9 cellular contexts compared by ENCODE assay signal in genomic region chr14:92121670-92122350, GRCh38. TPM values are rescaled to one million over a fixed set of nuclear protein-coding genes. Genes with fewer than 3 reads are reported as not detected.
DNase-seq lines count a peak whose midpoint lies in the region; ATAC-seq, FAIRE-seq and TF ChIP-seq lines count a peak whose summit lies in the region.
"Had no signal": no experiment of that assay in that cellular context is flagged by ENCODE, and none has a peak within 500 bp of the region (broad histone marks: within the 10 kb centered on the region; RNA-seq: fewer than 3 reads in every experiment).

Gene CPSF2 (plus strand): TSS chr14:92121969. CDS start chr14:92130985, 9,016 bp downstream.
Gene NDUFB1 (minus strand): TSS chr14:92121706. CDS start chr14:92117637, 4,069 bp downstream.

- H3K9me3 ChIP-seq in kidney (ENCODE audit: control insufficient read depth in 1 of 2, low read length in 2 of 2) = no peaks in the 10 kb centered on the region

- no peak for FAIRE-seq in kidney (lab: Jason Lieb, UNC)
- FAIRE-seq: TTC549 had no signal

- H3K27ac ChIP-seq in kidney (ENCODE audit: low read depth in 2 of 2, low read length in 2 of 2) = peak within 1 kb of the TSS; percentile 96

- ATAC-seq in GM18873 (IDR thresholded peaks at IDR 0.05; ENCODE audit: low FRiP score, unreplicated experiment) (peak; percentile 82), HG03135 (IDR thresholded peaks at IDR 0.05; ENCODE audit: unreplicated experiment) (peak; percentile 88)

- peaks cover 0 to 2% of the 10 kb centered on the region in 2 donors for H3K4me1 ChIP-seq in kidney (ENCODE audit: control insufficient read depth in 1 of 2, insufficient read depth in 1 of 2, low read depth in 1 of 2, low read length in 2 of 2)

- peaks cover 4 to 9% of the 10 kb centered on the region in 2 donors for H3K36me3 ChIP-seq in kidney (ENCODE audit: control insufficient read depth in 1 of 2, insufficient read depth in 2 of 2, low read length in 2 of 2)

- DNase-seq in AG08396 (ENCODE audit: low spot score) = peak; percentile 92
- peak; percentile 87 for DNase-seq in NCI-H345 (lab: John Stamatoyannopoulos, UW)
- DNase-seq in activated CD4-positive, CD25-positive, alpha-beta regulatory T cell treated with anti-CD3 and anti-CD28 coated beads, Interleukin-2, amount 50 U/mL, for 72 hours = peak; percentile 89
- DNase-seq in cerebellar cortex (ENCODE audit: low spot score) = peak; percentile 81
- DNase-seq in kidney = peak; percentile 93
- DNase-seq in stimulated activated CD4-positive, alpha-beta T cell treated with anti-CD3 and anti-CD28 coated beads, Interleukin-15, amount 100 ng/mL, for 48 hours (ENCODE audit: low read depth in 2 of 2) = peak; percentile 74 to 76

- peak within 1 kb of the TSS; percentile 90 to 99 for H3K4me3 ChIP-seq in kidney (ENCODE audit: low read length in 2 of 2)

- peak within 1 kb of the TSS; percentile 84 to 97 for H3K9ac ChIP-seq in kidney (ENCODE audit: low read length in 2 of 2)

- intact Hi-C loops in kidney (cut with DNase I) = no loop called here

- TF ChIP-seq CTCF in kidney (IDR thresholded peaks at IDR 0.05; ENCODE audit: borderline replicate concordance, extremely low read depth, insufficient read depth) = no peak

RNA-seq across cellular contexts. Expression of gene CPSF2, which starts in this region (rescaled TPM):
- 51.6 TPM for total RNA-seq in kidney
- polyA plus RNA-seq in kidney (ENCODE audit: insufficient read depth, low read depth, low replicate concordance) = 12.3 TPM

RNA-seq across cellular contexts. Expression of gene NDUFB1, which starts in this region (rescaled TPM):
- total RNA-seq in kidney = 128 TPM
- 1,129 TPM for polyA plus RNA-seq in kidney (ENCODE audit: insufficient read depth, low read depth, low replicate concordance)

Comparison
In these comparisons a context has a peak if more than half of its experiments do, and no peak if none do; other contexts are left out.
1. Peak in every context shown above with its lines: DNase-seq, ATAC-seq, H3K4me3 ChIP-seq and H3K27ac ChIP-seq.